Comparison of ENCODE assay signal across 15 cellular contexts in the genomic region with DNA sequence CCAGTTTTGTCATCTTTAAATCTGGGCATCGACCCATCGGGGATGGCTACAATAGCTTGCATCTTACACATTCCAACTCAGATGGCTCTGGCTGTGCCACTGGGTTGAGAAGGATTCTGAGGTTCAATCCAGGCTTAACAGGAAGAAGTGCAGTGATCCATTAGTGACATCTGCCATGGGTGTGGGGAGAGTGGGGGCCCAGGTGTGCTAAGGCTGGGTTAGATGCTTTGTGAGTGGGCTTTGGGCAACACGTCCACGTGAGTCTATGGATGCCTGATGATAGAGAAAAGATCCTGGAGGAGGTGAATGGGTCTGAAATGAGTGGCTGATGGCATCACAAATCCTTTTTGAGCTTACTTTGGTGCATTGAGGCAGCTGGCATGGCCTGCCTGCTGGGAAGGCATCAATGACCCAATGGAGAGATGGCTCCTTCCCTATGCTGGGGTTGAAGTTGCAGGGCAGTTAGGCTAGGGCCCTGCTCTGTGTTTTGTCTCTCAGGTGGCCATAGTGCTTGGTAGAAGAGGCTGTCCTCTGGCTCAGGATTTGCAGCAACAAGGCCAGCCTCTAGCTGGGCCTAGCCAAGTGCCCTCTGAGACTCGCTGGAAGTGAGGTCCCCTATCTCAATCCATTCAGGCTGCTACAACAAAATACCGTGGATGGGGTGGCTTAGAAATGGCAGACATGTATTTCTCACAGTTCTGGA. TPM values are rescaled to one million over a fixed set of nuclear protein-coding genes. Genes with fewer than 3 reads are reported as not detected.
A peak's percentile ranks its signal among the peaks of the same experiment; 100 is the strongest.
DNase-seq lines count a peak whose midpoint lies in the region; ATAC-seq and TF ChIP-seq lines count a peak whose summit lies in the region.
"Had no signal": no experiment of that assay in that cellular context is flagged by ENCODE, and none has a peak within 500 bp of the region (broad histone marks: within the 10 kb centered on the region; RNA-seq: fewer than 3 reads in every experiment).

No MANE protein-coding gene starts in this region.

- H3K4me1 ChIP-seq in mesodermal cell (ENCODE audit: control insufficient read depth, insufficient read depth, low read length, poor library complexity, severe bottlenecking): peaks cover 64% of the 10 kb centered on the region

- ATAC-seq in activated CD8-positive, alpha-beta memory T cell treated with anti-CD3 and anti-CD28 coated beads, Interleukin-2, amount 10 ng/mL, durations not matched to agents 7 days and 5 days: no peak

- no peaks in the 10 kb centered on the region for H3K36me3 ChIP-seq in mesodermal cell (ENCODE audit: control insufficient read depth, insufficient read depth, low read length)

- no peak overlapping the region for H3K4me3 Mint-ChIP-seq in activated CD8-positive, alpha-beta memory T cell treated with anti-CD3 and anti-CD28 coated beads, Interleukin-2, amount 10 ng/mL, durations not matched to agents 7 days and 5 days
- no peak overlapping the region for H3K4me3 Mint-ChIP-seq in type B pancreatic cell
- H3K4me3 Mint-ChIP-seq: activated naive CD8-positive, alpha-beta T cell treated with anti-CD3 and anti-CD28 coated beads for 36 hours had no signal

- H3K4me3 ChIP-seq in mesodermal cell (ENCODE audit: extremely low read depth, insufficient read depth, low read length, poor library complexity, severe bottlenecking): no peak overlapping the region

- H3K27ac ChIP-seq in epithelial cell of prostate (peak overlapping the region; percentile 83), mesodermal cell (ENCODE audit: low read depth, low read length, severe bottlenecking) (peak overlapping the region; percentile 62)

- DNase-seq in activated CD8-positive, alpha-beta memory T cell treated with anti-CD3 and anti-CD28 coated beads, Interleukin-2, amount 10 ng/mL, durations not matched to agents 7 days and 5 days: no peak
- no peak for DNase-seq in activated CD8-positive, alpha-beta memory T cell treated with anti-CD3 and anti-CD28 coated beads, Interleukin-2, amount 50 U/mL, for 4 hours
- DNase-seq in epithelial cell of prostate (ENCODE audit: low read depth, low spot score) (no peak), type B pancreatic cell (ENCODE audit: extremely low spot score, unreplicated experiment) (no peak), COR-L47 (lab: John Stamatoyannopoulos, UW) (no peak), KBM-7 (no peak)
- no peak for DNase-seq in activated naive CD4-positive, alpha-beta T cell treated with Interleukin-2 at 50 U/mL for 16 hours
- DNase-seq: activated CD4-positive, alpha-beta T cell treated with anti-CD3 and anti-CD28 coated beads, Interleukin-2, amount 50 U/mL, for 4 hours; activated naive CD8-positive, alpha-beta T cell treated with anti-CD3 and anti-CD28 coated beads for 36 hours; DMS79; effector CD4-positive, alpha-beta T cell; NCI-H1105 treated with DMSO at 0.1 percent for 48 hours; NCI-H526 treated with DMSO at 0.1 percent for 48 hours; stimulated activated CD4-positive, alpha-beta T cell treated with anti-CD3 and anti-CD28 coated beads, Interleukin-12 subunit alpha, Interleukin-12 subunit beta, amount 100 ng/mL, for 4 hours had no signal

- H3K27me3 Mint-ChIP-seq in activated CD8-positive, alpha-beta memory T cell treated with anti-CD3 and anti-CD28 coated beads, Interleukin-2, amount 10 ng/mL, durations not matched to agents 7 days and 5 days: no peaks in the 10 kb centered on the region
- no peaks in the 10 kb centered on the region for H3K27me3 Mint-ChIP-seq in type B pancreatic cell
- H3K27me3 Mint-ChIP-seq: activated naive CD8-positive, alpha-beta T cell treated with anti-CD3 and anti-CD28 coated beads for 36 hours had no signal

- CTCF ChIA-PET in activated CD8-positive, alpha-beta memory T cell treated with anti-CD3 and anti-CD28 coated beads, Interleukin-2, amount 10 ng/mL, durations not matched to agents 7 days and 5 days (lab: Charles Lee): interaction anchor here (0.9 to 2.4 kb wide), 3 partner anchors 18 to 57 kb away, joined by 3 to 10 read pairs (median 3); no protein-coding TSS in a partner anchor

- H3K4me1 Mint-ChIP-seq in activated CD8-positive, alpha-beta memory T cell treated with anti-CD3 and anti-CD28 coated beads, Interleukin-2, amount 10 ng/mL, durations not matched to agents 7 days and 5 days: peaks cover 35% of the 10 kb centered on the region
- H3K4me1 Mint-ChIP-seq in type B pancreatic cell (ENCODE audit: unreplicated experiment): peaks cover 32% of the 10 kb centered on the region

- in situ Hi-C loops in KBM-7 (cut with MboI; ENCODE audit: low pct_unique_long_range_greater_than_20kb, low sequenced_read_pairs): no loop called here

- H3K27ac Mint-ChIP-seq in activated CD8-positive, alpha-beta memory T cell treated with anti-CD3 and anti-CD28 coated beads, Interleukin-2, amount 10 ng/mL, durations not matched to agents 7 days and 5 days: peak overlapping the region; percentile 18
- peak overlapping the region; percentile 23 for H3K27ac Mint-ChIP-seq in type B pancreatic cell
- H3K27ac Mint-ChIP-seq: activated naive CD8-positive, alpha-beta T cell treated with anti-CD3 and anti-CD28 coated beads for 36 hours had no signal

- TF ChIP-seq CTCF in type B pancreatic cell (conservative IDR thresholded peaks at IDR 0.05): no peak

- H3K36me3 Mint-ChIP-seq in activated CD8-positive, alpha-beta memory T cell treated with anti-CD3 and anti-CD28 coated beads, Interleukin-2, amount 10 ng/mL, durations not matched to agents 7 days and 5 days: no peaks in the 10 kb centered on the region
- no peaks in the 10 kb centered on the region for H3K36me3 Mint-ChIP-seq in type B pancreatic cell
- H3K36me3 Mint-ChIP-seq: activated naive CD8-positive, alpha-beta T cell treated with anti-CD3 and anti-CD28 coated beads for 36 hours had no signal

- 88 to 93% methylated on average over 2 to 4 of the region's 6 CpGs for WGBS in mesodermal cell (ENCODE audit: insufficient coverage in 2 of 2), 2 experiments

- H3K9me3 Mint-ChIP-seq in activated CD8-positive, alpha-beta memory T cell treated with anti-CD3 and anti-CD28 coated beads, Interleukin-2, amount 10 ng/mL, durations not matched to agents 7 days and 5 days (ENCODE audit: low read depth): no peaks in the 10 kb centered on the region
- no peaks in the 10 kb centered on the region for H3K9me3 Mint-ChIP-seq in type B pancreatic cell
- H3K9me3 Mint-ChIP-seq: activated naive CD8-positive, alpha-beta T cell treated with anti-CD3 and anti-CD28 coated beads for 36 hours had no signal

- H3K9me3 ChIP-seq in mesodermal cell (ENCODE audit: control insufficient read depth, low read length): no peaks in the 10 kb centered on the region

RNA-seq across cellular contexts. Expression of a gene that starts 56.7 kb away (rescaled TPM):
- 10 to 100 TPM; 12.8 to 12.9 TPM for total RNA-seq in activated CD8-positive, alpha-beta memory T cell treated with anti-CD3 and anti-CD28 coated beads, Interleukin-2, amount 10 ng/mL, durations not matched to agents 7 days and 5 days
- 22.0 TPM for polyA plus RNA-seq in mesodermal cell (2013, experiment 1 of 2)
- 18.7 TPM for polyA plus RNA-seq in mesodermal cell (2013, experiment 2 of 2)
- total RNA-seq in type B pancreatic cell (ENCODE audit: low replicate concordance): 22.1 and 24.3 TPM in 2 replicates
